Comparison of ENCODE assay signal across 8 cellular contexts in the genomic region with DNA sequence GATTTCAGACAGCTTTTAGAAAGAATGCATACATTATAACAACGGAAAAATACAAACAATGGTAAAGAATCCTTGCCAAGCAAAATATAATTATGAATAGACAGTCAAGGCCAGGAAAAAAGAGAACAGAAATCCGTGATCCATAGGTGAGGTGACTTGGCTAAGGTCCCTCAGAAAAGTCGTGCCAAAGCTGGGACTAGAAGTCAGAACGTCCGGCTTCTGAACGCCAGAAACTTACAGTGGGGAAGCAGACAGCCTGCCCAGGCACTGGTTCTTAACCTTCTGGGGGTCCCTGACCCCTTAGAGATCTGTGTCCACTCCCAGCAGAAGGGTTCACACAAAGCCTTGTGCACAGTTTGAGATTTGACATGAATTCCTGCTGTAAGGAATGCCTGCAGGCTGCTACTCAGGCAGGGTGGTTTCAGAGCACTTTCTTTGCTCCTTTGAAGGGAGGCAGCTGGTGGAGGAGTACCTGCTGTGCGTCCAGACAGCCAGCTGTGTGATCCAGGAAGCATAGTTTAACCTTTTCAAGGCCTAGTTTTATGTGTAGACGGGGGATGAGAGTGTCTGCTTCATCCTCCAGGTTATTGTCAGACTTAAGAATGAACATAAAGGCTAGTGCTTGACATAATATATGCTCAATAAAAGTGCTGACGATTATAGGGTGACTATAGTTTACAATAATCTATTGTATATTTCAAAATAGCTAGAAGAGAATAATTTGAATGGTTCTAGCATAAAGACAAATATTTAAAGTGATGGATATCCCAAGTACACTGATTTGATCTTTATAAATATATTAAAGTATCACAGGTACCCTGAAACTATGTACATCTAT. TPM values are rescaled to one million over a fixed set of nuclear protein-coding genes. Genes with fewer than 3 reads are reported as not detected.
DNase-seq lines count a peak whose midpoint lies in the region; ATAC-seq, FAIRE-seq and TF ChIP-seq lines count a peak whose summit lies in the region.

No MANE protein-coding gene starts in this region.

- H3K4me1 Mint-ChIP-seq in activated T-cell treated with anti-CD3 and anti-CD28 coated beads, Interleukin-2, amount 50 U/mL, for 4 hours (ENCODE audit: low read depth) = peaks cover 6% of the 10 kb centered on the region

- H3K27me3 ChIP-seq in GM12878 (replicated peaks in 1 of 2; ENCODE audit: control insufficient read depth in 2 of 2, insufficient read depth in 2 of 2, low read length in 1 of 2) = peaks cover 0 to 2% of the 10 kb centered on the region in 2 experiments; a peak in 2 of 4 replicates
- no peaks in the 10 kb centered on the region for H3K27me3 ChIP-seq in small intestine (ENCODE audit: control insufficient read depth in 2 of 2, insufficient read depth in 2 of 2, low read length in 2 of 2)
- H3K27me3 ChIP-seq in brain microvascular endothelial cell (replicated peaks) = no peaks in the 10 kb centered on the region

- no peak for TF ChIP-seq RAD21 in GM12878 (IDR thresholded peaks at IDR 0.05; ENCODE audit: insufficient read depth, low read depth, low read length)

- H3K36me3 ChIP-seq in GM12878 (ENCODE audit: control insufficient read depth in 2 of 2, insufficient read depth in 2 of 2, low read length in 1 of 2) = no peaks in the 10 kb centered on the region
- H3K36me3 ChIP-seq in small intestine (ENCODE audit: control insufficient read depth in 2 of 2, insufficient read depth in 2 of 2, low read length in 2 of 2) = no peaks in the 10 kb centered on the region
- H3K36me3 ChIP-seq in brain microvascular endothelial cell (replicated peaks) = no peaks in the 10 kb centered on the region

- no peak for TF ChIP-seq POLR2A in GM12878 (IDR thresholded peaks at IDR 0.05; ENCODE audit: low read depth, low read length)

- H3K4me1 ChIP-seq in GM12878 (ENCODE audit: control insufficient read depth, insufficient read depth, low read length) (peaks cover 4% of the 10 kb centered on the region), small intestine (ENCODE audit: control insufficient read depth in 2 of 2, insufficient read depth in 1 of 2, low read depth in 1 of 2, low read length in 1 of 2) (peaks cover 1 to 8% of the 10 kb centered on the region in 2 donors)

- in situ Hi-C loops in GM12878 (cut with MboI) = no loop called here
- in situ Hi-C loops in brain microvascular endothelial cell (cut with HindIII; ENCODE audit: low pct_ligation_motif_present, low sequenced_read_pairs) = no loop called here

- no peaks in the 10 kb centered on the region for H3K36me3 Mint-ChIP-seq in activated T-cell treated with anti-CD3 and anti-CD28 coated beads, Interleukin-2, amount 50 U/mL, for 4 hours (ENCODE audit: insufficient read depth)

- WGBS in GM12878 (ENCODE audit: insufficient coverage, insufficient replicate concordance, low lambda C conversion rate, missing lambda C conversion rate) = 91% methylated on average over 9 of the region's 9 CpGs
- 13 to 35% (median 34%) methylated on average over 9 of the region's 9 CpGs for WGBS in small intestine, 3 donors

- no peak overlapping the region for H2AFZ ChIP-seq in GM12878 (ENCODE audit: control insufficient read depth, low read depth, low read length)

- no peak overlapping the region for H3K4me3 ChIP-seq in GM12878
- peak overlapping the region in 1 of 2 donors; percentile 74 for H3K4me3 ChIP-seq in small intestine (ENCODE audit: low read depth in 1 of 2, low read length in 2 of 2)
- H3K4me3 ChIP-seq in brain microvascular endothelial cell (ENCODE audit: low read depth, low read length) = no peak overlapping the region

- no peaks in the 10 kb centered on the region for H3K9me3 Mint-ChIP-seq in activated T-cell treated with anti-CD3 and anti-CD28 coated beads, Interleukin-2, amount 50 U/mL, for 4 hours

- H4K20me1 ChIP-seq in GM12878 (ENCODE audit: control insufficient read depth, insufficient read depth) = no peaks in the 10 kb centered on the region

- no peaks in the 10 kb centered on the region for H3K9me3 ChIP-seq in GM12878 (replicated peaks; ENCODE audit: control insufficient read depth, insufficient read depth, low read length)
- H3K9me3 ChIP-seq in small intestine (ENCODE audit: control insufficient read depth, low read depth) = no peaks in the 10 kb centered on the region

- RAD21 ChIA-PET in GM12878 (lab: Charles Lee; ENCODE audit: unreplicated experiment) = no interaction called here

- FAIRE-seq in GM12878 (lab: Jason Lieb, UNC) (peak; percentile 35), small intestine (lab: Jason Lieb, UNC) (no peak)

- TF ChIP-seq CTCF in GM12878 (IDR thresholded peaks at IDR 0.05 in 2 of 3, conservative IDR thresholded peaks at IDR 0.05 in 1 of 3; ENCODE audit: control insufficient read depth in 2 of 3, extremely low read depth in 1 of 3, insufficient read depth in 1 of 3, low read depth in 3 of 3, low read length in 3 of 3) (no peak), brain microvascular endothelial cell (IDR thresholded peaks at IDR 0.05; ENCODE audit: low read depth, low read length, missing control alignments) (no peak)

- DNase-seq in activated T-cell treated with anti-CD3 and anti-CD28 coated beads, Interleukin-2, amount 50 U/mL, for 4 hours = no peak
- DNase-seq in activated T-cell treated with anti-CD3 and anti-CD28 coated beads, Interleukin-2, amount 50 U/mL, for 48 hours = no peak
- DNase-seq in GM12878 (ENCODE audit: low read depth, low spot score) (no peak), islet precursor cell (peak; percentile 78), small intestine (peak; percentile 68), epidermal melanocyte (ENCODE audit: insufficient read length, low spot score) (no peak), brain microvascular endothelial cell (no peak)

- POLR2A ChIA-PET in GM12878 (lab: Charles Lee) = no interaction called here

- H3K79me2 ChIP-seq in GM12878 (ENCODE audit: control insufficient read depth, insufficient read depth, low read length) = no peaks in the 10 kb centered on the region

- CTCF ChIA-PET in GM12878 (lab: Yijun Ruan, JAX) = interaction anchor here (0.7 to 8.2 kb wide), 5 partner anchors 11 to 147 kb away, joined by 3 to 31 read pairs (median 3); no protein-coding TSS in a partner anchor

- SMC1A ChIA-PET in GM12878 (lab: Charles Lee; ENCODE audit: uncharacterized antibody, unreplicated experiment) = interaction anchor here (1.5 to 1.7 kb wide), 3 partner anchors 9 to 19 kb away, joined by 3 to 5 read pairs (median 5); no protein-coding TSS in a partner anchor

- H3K27me3 Mint-ChIP-seq in activated T-cell treated with anti-CD3 and anti-CD28 coated beads, Interleukin-2, amount 50 U/mL, for 4 hours (ENCODE audit: low read depth) = peaks cover 5% of the 10 kb centered on the region

- H3K9ac ChIP-seq in GM12878 (ENCODE audit: control insufficient read depth, insufficient read depth, low read length) = no peak overlapping the region

- BruUV-seq in GM12878 (replicated peaks; lab: Mats Ljungman, UMichigan) = no TSS peak

- intact Hi-C loops in GM12878 (cut with micrococcal nuclease; ENCODE audit: unreplicated experiment) = no loop called here

- no peak for TF ChIP-seq EP300 in GM12878 (IDR thresholded peaks at IDR 0.05; ENCODE audit: borderline replicate concordance in 1 of 2, control insufficient read depth in 1 of 2, low read depth in 2 of 2, low read length in 2 of 2)

- no peak overlapping the region for H3K4me2 ChIP-seq in GM12878 (ENCODE audit: control insufficient read depth, insufficient read depth)

- no peak overlapping the region for H3K27ac ChIP-seq in GM12878 (ENCODE audit: control insufficient read depth, insufficient read depth)
- H3K27ac ChIP-seq in small intestine (ENCODE audit: low read depth in 1 of 2, low read length in 1 of 2) = peak overlapping the region; percentile 73 to 93
- no peak overlapping the region for H3K27ac ChIP-seq in brain microvascular endothelial cell

- no peak for ATAC-seq in activated T-cell treated with anti-CD3 and anti-CD28 coated beads, Interleukin-2, amount 50 U/mL, for 4 hours
- no peak; the same call in 2 of the 3 replicates for ATAC-seq in GM12878
- no peak for ATAC-seq in GM18907 (IDR thresholded peaks at IDR 0.05; ENCODE audit: unreplicated experiment)

- peak overlapping the region; percentile 75 for H3K4me3 Mint-ChIP-seq in activated T-cell treated with anti-CD3 and anti-CD28 coated beads, Interleukin-2, amount 50 U/mL, for 4 hours

RNA-seq across cellular contexts. Expression of gene ARHGEF37, which starts 0.9 kb away (rescaled TPM):
- under 1 TPM; 0.08 to 0.53 (median 0.52) TPM for total RNA-seq in activated T-cell treated with anti-CD3 and anti-CD28 coated beads, Interleukin-2, amount 50 U/mL, for 4 hours
- 0.17 and 0.32 TPM in 2 replicates for total RNA-seq in GM12878 (2013; cell fraction: nucleolus; rRNA removed)
- total RNA-seq in GM12878 (2014; rRNA removed) (0.49 and 0.62 TPM in 2 replicates), GM12878 (2014; rRNA removed; fragmentation: Illumina TruSeq; extraction: Trizol) (0.85 and 0.97 TPM in 2 replicates), GM12878 (2021) (1.1 and 1.2 TPM in 2 replicates)
- 0.05 TPM for polyA plus RNA-seq in GM12878 (2011; ENCODE audit: low read depth)
- polyA plus RNA-seq in GM12878 (2011; rRNA removed) (0.29 and 0.52 TPM in 2 replicates), GM12878 (2014; fragmentation: Illumina TruSeq; extraction: Trizol) (0.60 and 0.65 TPM in 2 replicates), GM12878 (2014; fragmentation: Nextera tagmentation; extraction: Ambion mirVana) (under 1 TPM; 0.16 to 0.23 TPM), GM12878 (2014; rRNA removed) (0.58 and 0.63 TPM in 2 replicates), GM12878 (2016; fragmentation: Nextera tagmentation; extraction: Ambion mirVana) (1 to 10 TPM in 1 of 2 experiments, under 1 TPM in 1; 0.78 to 1.1 TPM), small intestine (1 to 10 TPM; 3.8 to 8.7 (median 4.2) TPM)
- polyA plus RNA-seq in GM12878 (2011; cell fraction: cytosol; rRNA removed) = 0.10 and 0.17 TPM in 2 replicates
- polyA plus RNA-seq in GM12878 (2011; cell fraction: nucleus; rRNA removed) = 0.36 and 0.44 TPM in 2 replicates
- polyA plus RNA-seq in GM12878 (2012) = 0.20 and 0.48 TPM in 2 replicates
- polyA minus RNA-seq in GM12878 (2011; rRNA and poly(A)+ RNA removed) = 0.07 and 0.15 TPM in 2 replicates
- polyA minus RNA-seq in GM12878 (2011; cell fraction: cytosol; rRNA and poly(A)+ RNA removed) = not detected in 2 replicates
- 0.10 and 0.24 TPM in 2 replicates for polyA minus RNA-seq in GM12878 (2011; cell fraction: nucleus; rRNA and poly(A)+ RNA removed)

RNA-seq across cellular contexts. Expression of gene CSNK1A1, which starts 30.9 kb away (rescaled TPM):
- 100 to 1,000 TPM; 200 to 222 (median 212) TPM for total RNA-seq in activated T-cell treated with anti-CD3 and anti-CD28 coated beads, Interleukin-2, amount 50 U/mL, for 4 hours
- 312 and 318 TPM in 2 replicates for total RNA-seq in GM12878 (2013; cell fraction: nucleolus; rRNA removed)
- total RNA-seq in GM12878 (2014; rRNA removed) (146 and 155 TPM in 2 replicates), GM12878 (2014; rRNA removed; fragmentation: Illumina TruSeq; extraction: Trizol) (126 and 134 TPM in 2 replicates), GM12878 (2021) (138 and 143 TPM in 2 replicates)
- polyA plus RNA-seq in GM12878 (2011; ENCODE audit: low read depth) = 53.0 TPM
- polyA plus RNA-seq in GM12878 (2011; rRNA removed) (132 and 184 TPM in 2 replicates), GM12878 (2014; fragmentation: Illumina TruSeq; extraction: Trizol) (107 and 127 TPM in 2 replicates), GM12878 (2014; fragmentation: Nextera tagmentation; extraction: Ambion mirVana) (10 to 100 TPM; 53.3 to 62.0 TPM), GM12878 (2014; rRNA removed) (104 and 106 TPM in 2 replicates), GM12878 (2016; fragmentation: Nextera tagmentation; extraction: Ambion mirVana) (100 to 1,000 TPM; 134 to 147 TPM), small intestine (100 to 1,000 TPM in 1 of 3 donors, 10 to 100 TPM in 2; 58.6 to 105 (median 64.2) TPM)
- polyA plus RNA-seq in GM12878 (2011; cell fraction: cytosol; rRNA removed) = 61.7 and 81.7 TPM in 2 replicates
- 69.8 and 72.5 TPM in 2 replicates for polyA plus RNA-seq in GM12878 (2011; cell fraction: nucleus; rRNA removed)
- 54.7 and 73.9 TPM in 2 replicates for polyA plus RNA-seq in GM12878 (2012)
- 169 and 189 TPM in 2 replicates for polyA minus RNA-seq in GM12878 (2011; rRNA and poly(A)+ RNA removed)
- 61.2 and 75.4 TPM in 2 replicates for polyA minus RNA-seq in GM12878 (2011; cell fraction: cytosol; rRNA and poly(A)+ RNA removed)
- polyA minus RNA-seq in GM12878 (2011; cell fraction: nucleus; rRNA and poly(A)+ RNA removed) = 80.2 and 126 TPM in 2 replicates

Comparison
In these comparisons a context has a peak if more than half of its experiments do, and no peak if none do; other contexts are left out.
1. DNase-seq: peak in islet precursor cell (single experiment) and small intestine (single experiment); none in activated T-cell treated with anti-CD3 and anti-CD28 coated beads, Interleukin-2, amount 50 U/mL, for 4 hours (single experiment), activated T-cell treated with anti-CD3 and anti-CD28 coated beads, Interleukin-2, amount 50 U/mL, for 48 hours (0 of 2), GM12878 (single experiment), epidermal melanocyte (single experiment) and brain microvascular endothelial cell (single experiment).
2. H3K27ac ChIP-seq: peak in small intestine (2 of 2); none in GM12878 (single experiment) and brain microvascular endothelial cell (single experiment).